In the genomic region with DNA sequence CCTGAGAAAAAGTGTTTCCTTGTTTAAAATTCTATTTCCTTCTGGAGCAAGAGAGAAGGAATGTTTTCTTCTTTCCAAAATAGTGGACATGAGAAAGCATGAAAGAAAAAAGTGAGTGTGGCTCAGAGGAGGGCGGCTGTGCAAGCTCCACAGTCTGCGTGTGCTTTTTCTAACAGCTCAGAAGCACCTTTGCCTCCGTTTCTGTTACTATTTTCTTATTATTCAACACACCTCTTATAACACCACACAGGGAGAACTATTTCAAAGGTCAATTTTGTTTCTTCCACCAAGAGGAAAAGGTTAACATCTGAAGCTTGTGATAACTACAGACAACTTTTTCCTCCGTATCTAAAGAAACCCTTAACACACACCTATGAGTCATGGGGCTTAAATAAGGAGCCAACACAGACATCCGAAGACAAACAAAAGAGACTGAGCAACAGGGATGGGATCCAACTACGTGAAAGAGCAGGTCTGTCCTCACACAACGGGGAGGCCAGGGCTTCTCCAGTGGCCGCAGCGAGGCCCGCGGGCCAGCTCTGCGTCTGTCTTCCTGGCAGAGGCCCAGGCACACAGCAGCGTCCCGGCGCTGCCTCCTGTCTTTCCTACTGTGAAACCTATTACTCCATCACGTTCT, we compare ENCODE assay signal across 10 cellular contexts. TPM values are rescaled to one million over a fixed set of nuclear protein-coding genes. Genes with fewer than 3 reads are reported as not detected.
DNase-seq lines count a peak whose midpoint lies in the region; ATAC-seq and TF ChIP-seq lines count a peak whose summit lies in the region.
"Had no signal": no experiment of that assay in that cellular context is flagged by ENCODE, and none has a peak within 500 bp of the region (broad histone marks: within the 10 kb centered on the region; RNA-seq: fewer than 3 reads in every experiment).

No MANE protein-coding gene starts in this region.

- H3K27ac Mint-ChIP-seq in T-helper 17 cell = peak overlapping the region; percentile 14

- no peaks in the 10 kb centered on the region for H3K27me3 Mint-ChIP-seq in T-helper 17 cell

- H3K36me3 Mint-ChIP-seq in T-helper 17 cell (ENCODE audit: low read depth) = peaks cover 4% of the 10 kb centered on the region

- no peak for ATAC-seq in T-helper 17 cell
- ATAC-seq in HG03442 (IDR thresholded peaks at IDR 0.05; ENCODE audit: unreplicated experiment) = no peak
- no peak for ATAC-seq in HG02678 (IDR thresholded peaks at IDR 0.05; ENCODE audit: unreplicated experiment)

- DNase-seq in HCEC 1CT = peak; percentile 98
- no peak for DNase-seq in T-helper 17 cell
- peak; percentile 96 for DNase-seq in fibroblast of mammary gland (ENCODE audit: low read depth)
- peak; percentile 33 for DNase-seq in retinal pigment epithelial cell (ENCODE audit: low read depth)
- no peak for DNase-seq in central memory CD4-positive, alpha-beta T cell
- no peak for DNase-seq in DMS153 treated with DMSO at 0.1 percent for 48 hours (lab: John Stamatoyannopoulos, UW; ENCODE audit: unreplicated experiment)
- DNase-seq: NCI-H1436 treated with DMSO at 0.1 percent for 48 hours had no signal

- H3K4me3 Mint-ChIP-seq in T-helper 17 cell = peak overlapping the region; percentile 47
- H3K4me3 Mint-ChIP-seq: T-helper 2 cell treated with Interferon-gamma antibody and Interleukin-4, amounts not matched to agents 5 μg/mL and 100 μg/mL, for 36 hours had no signal

- H3K4me3 ChIP-seq in fibroblast of mammary gland (ENCODE audit: control insufficient read depth, low read depth, low read length) (no peak overlapping the region), retinal pigment epithelial cell (ENCODE audit: low read length) (no peak overlapping the region)

- TF ChIP-seq CTCF in fibroblast of mammary gland (conservative IDR thresholded peaks at IDR 0.05; ENCODE audit: control insufficient read depth, insufficient read depth, low read depth, low read length) = peak; percentile 13
- TF ChIP-seq CTCF in retinal pigment epithelial cell (conservative IDR thresholded peaks at IDR 0.05; ENCODE audit: low read depth, low read length) = no peak

- no peaks in the 10 kb centered on the region for H3K9me3 ChIP-seq in T-helper 17 cell (ENCODE audit: control insufficient read depth, low read length, poor library complexity, severe bottlenecking)

- peaks cover 6% of the 10 kb centered on the region for H3K4me1 Mint-ChIP-seq in T-helper 17 cell

RNA-seq across cellular contexts. Expression of a gene that starts 36.2 kb away (rescaled TPM):
- total RNA-seq in T-helper 17 cell = 10 to 100 TPM in 1 of 2 donors, 1 to 10 TPM in 1; 8.8 to 38.7 TPM

Comparison
In these comparisons a context has a peak if more than half of its experiments do, and no peak if none do; other contexts are left out.
1. DNase-seq: peak in HCEC 1CT (single experiment), fibroblast of mammary gland (single experiment) and retinal pigment epithelial cell (single experiment); none in T-helper 17 cell (0 of 3), central memory CD4-positive, alpha-beta T cell (single experiment) and DMS153 treated with DMSO at 0.1 percent for 48 hours (single experiment).